1 cellular context compared by ENCODE assay signal in the genomic region with DNA sequence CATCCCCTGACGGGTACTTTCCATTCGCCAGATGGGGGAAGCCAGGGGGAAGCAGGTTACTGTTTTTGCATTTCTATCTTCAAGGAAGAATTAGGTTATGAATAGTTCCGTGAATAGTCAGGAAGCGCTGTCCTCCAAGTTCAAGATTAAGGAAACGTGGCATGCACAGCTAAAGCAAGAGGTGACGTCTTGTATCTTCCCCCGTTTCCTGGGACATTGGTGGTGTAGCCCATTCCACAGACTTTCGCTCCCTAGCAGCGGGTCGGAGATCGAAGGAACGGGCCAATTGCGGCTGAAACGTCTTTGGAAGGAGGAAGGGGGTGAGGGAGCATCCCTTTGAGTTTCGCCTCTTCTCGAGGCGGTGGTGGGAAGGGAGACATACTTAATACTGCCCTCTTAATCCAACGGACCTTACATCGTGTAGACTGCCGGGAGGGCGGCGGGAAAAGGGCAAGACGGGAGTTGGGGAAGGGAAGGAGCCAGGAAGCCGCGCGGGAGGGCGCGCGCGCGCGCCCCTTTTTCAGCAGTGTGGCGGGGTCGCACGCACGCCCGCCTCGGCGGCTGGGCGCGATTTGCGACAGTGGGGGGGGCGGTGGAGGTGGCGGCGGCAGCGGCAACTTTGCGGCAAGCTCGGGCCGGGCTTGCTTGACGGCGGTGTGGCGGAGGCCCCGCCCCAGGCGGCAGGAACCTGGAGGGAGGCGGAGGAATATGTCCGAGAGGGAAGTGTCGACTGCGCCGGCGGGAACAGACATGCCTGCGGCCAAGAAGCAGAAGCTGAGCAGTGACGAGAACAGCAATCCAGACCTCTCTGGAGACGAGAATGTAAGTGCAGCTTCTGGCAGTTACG.
TF ChIP-seq lines count a peak whose summit lies in the region.

A gene with protein sequence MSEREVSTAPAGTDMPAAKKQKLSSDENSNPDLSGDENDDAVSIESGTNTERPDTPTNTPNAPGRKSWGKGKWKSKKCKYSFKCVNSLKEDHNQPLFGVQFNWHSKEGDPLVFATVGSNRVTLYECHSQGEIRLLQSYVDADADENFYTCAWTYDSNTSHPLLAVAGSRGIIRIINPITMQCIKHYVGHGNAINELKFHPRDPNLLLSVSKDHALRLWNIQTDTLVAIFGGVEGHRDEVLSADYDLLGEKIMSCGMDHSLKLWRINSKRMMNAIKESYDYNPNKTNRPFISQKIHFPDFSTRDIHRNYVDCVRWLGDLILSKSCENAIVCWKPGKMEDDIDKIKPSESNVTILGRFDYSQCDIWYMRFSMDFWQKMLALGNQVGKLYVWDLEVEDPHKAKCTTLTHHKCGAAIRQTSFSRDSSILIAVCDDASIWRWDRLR (plus strand): TSS at position 232 of the 847 bp plus-strand sequence. CDS start 477 bp downstream, at position 709.

TF ChIP-seq in HepG2, 621 proteins besides CTCF, POLR2A, EP300 and RAD21 (continued from another document and continues in another):
- TF ChIP-seq, protein P1, sequence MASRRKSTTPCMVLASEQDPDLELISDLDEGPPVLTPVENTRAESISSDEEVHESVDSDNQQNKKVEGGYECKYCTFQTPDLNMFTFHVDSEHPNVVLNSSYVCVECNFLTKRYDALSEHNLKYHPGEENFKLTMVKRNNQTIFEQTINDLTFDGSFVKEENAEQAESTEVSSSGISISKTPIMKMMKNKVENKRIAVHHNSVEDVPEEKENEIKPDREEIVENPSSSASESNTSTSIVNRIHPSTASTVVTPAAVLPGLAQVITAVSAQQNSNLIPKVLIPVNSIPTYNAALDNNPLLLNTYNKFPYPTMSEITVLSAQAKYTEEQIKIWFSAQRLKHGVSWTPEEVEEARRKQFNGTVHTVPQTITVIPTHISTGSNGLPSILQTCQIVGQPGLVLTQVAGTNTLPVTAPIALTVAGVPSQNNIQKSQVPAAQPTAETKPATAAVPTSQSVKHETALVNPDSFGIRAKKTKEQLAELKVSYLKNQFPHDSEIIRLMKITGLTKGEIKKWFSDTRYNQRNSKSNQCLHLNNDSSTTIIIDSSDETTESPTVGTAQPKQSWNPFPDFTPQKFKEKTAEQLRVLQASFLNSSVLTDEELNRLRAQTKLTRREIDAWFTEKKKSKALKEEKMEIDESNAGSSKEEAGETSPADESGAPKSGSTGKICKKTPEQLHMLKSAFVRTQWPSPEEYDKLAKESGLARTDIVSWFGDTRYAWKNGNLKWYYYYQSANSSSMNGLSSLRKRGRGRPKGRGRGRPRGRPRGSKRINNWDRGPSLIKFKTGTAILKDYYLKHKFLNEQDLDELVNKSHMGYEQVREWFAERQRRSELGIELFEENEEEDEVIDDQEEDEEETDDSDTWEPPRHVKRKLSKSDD (CRISPR knock-in tag; IDR thresholded peaks at IDR 0.05; ENCODE audit: low read depth), result no peak
- peak; percentile 68; the same call in 1 of the 2 replicates for TF ChIP-seq ZNF350 (CRISPR knock-in tag; IDR thresholded peaks at IDR 0.05; ENCODE audit: borderline replicate concordance, low read depth)
- no peak for TF ChIP-seq ATAD3A (CRISPR knock-in tag; IDR thresholded peaks at IDR 0.05)
- TF ChIP-seq, protein P2, sequence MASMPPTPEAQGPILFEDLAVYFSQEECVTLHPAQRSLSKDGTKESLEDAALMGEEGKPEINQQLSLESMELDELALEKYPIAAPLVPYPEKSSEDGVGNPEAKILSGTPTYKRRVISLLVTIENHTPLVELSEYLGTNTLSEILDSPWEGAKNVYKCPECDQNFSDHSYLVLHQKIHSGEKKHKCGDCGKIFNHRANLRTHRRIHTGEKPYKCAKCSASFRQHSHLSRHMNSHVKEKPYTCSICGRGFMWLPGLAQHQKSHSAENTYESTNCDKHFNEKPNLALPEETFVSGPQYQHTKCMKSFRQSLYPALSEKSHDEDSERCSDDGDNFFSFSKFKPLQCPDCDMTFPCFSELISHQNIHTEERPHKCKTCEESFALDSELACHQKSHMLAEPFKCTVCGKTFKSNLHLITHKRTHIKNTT (CRISPR knock-in tag; IDR thresholded peaks at IDR 0.05), result no peak
- no peak for TF ChIP-seq DPF2 (CRISPR knock-in tag; IDR thresholded peaks at IDR 0.05; ENCODE audit: borderline replicate concordance, low read depth)
- TF ChIP-seq ZNF224 (CRISPR knock-in tag; IDR thresholded peaks at IDR 0.05), result no peak
- 0 out of 2 replicates have a peak, but pooled peaks have one; percentile 20 for TF ChIP-seq TP53 (CRISPR knock-in tag; conservative IDR thresholded peaks at IDR 0.05)
- TF ChIP-seq MEIS1 (CRISPR knock-in tag; IDR thresholded peaks at IDR 0.05; ENCODE audit: borderline replicate concordance), result no peak
- TF ChIP-seq KDM5A (IDR thresholded peaks at IDR 0.05; ENCODE audit: borderline replicate concordance, low read length), result peak; percentile 81; the same call in 1 of the 2 replicates
- TF ChIP-seq ASH2L (IDR thresholded peaks at IDR 0.05; ENCODE audit: insufficient read length, low read depth, low read length), result peak; percentile 99
- TF ChIP-seq, protein P3, sequence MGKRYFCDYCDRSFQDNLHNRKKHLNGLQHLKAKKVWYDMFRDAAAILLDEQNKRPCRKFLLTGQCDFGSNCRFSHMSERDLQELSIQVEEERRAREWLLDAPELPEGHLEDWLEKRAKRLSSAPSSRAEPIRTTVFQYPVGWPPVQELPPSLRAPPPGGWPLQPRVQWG (CRISPR knock-in tag; IDR thresholded peaks at IDR 0.05; ENCODE audit: borderline replicate concordance, low read depth), result no peak
- TF ChIP-seq, protein P4, sequence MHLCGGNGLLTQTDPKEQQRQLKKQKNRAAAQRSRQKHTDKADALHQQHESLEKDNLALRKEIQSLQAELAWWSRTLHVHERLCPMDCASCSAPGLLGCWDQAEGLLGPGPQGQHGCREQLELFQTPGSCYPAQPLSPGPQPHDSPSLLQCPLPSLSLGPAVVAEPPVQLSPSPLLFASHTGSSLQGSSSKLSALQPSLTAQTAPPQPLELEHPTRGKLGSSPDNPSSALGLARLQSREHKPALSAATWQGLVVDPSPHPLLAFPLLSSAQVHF (CRISPR knock-in tag; IDR thresholded peaks at IDR 0.05), result 0 out of 2 replicates have a peak, but pooled peaks have one; percentile 19
- TF ChIP-seq ZSCAN31 (CRISPR knock-in tag; IDR thresholded peaks at IDR 0.05; ENCODE audit: low read depth), result peak; percentile 54; the same call in 1 of the 2 replicates
- no peak for TF ChIP-seq ZNF3 (CRISPR knock-in tag; IDR thresholded peaks at IDR 0.05)
- no peak for TF ChIP-seq CBX2 (IDR thresholded peaks at IDR 0.05; ENCODE audit: low read depth, low read length)
- TF ChIP-seq CBX2 (CRISPR knock-in tag; IDR thresholded peaks at IDR 0.05; ENCODE audit: low read depth), result no peak
- TF ChIP-seq, protein P5, sequence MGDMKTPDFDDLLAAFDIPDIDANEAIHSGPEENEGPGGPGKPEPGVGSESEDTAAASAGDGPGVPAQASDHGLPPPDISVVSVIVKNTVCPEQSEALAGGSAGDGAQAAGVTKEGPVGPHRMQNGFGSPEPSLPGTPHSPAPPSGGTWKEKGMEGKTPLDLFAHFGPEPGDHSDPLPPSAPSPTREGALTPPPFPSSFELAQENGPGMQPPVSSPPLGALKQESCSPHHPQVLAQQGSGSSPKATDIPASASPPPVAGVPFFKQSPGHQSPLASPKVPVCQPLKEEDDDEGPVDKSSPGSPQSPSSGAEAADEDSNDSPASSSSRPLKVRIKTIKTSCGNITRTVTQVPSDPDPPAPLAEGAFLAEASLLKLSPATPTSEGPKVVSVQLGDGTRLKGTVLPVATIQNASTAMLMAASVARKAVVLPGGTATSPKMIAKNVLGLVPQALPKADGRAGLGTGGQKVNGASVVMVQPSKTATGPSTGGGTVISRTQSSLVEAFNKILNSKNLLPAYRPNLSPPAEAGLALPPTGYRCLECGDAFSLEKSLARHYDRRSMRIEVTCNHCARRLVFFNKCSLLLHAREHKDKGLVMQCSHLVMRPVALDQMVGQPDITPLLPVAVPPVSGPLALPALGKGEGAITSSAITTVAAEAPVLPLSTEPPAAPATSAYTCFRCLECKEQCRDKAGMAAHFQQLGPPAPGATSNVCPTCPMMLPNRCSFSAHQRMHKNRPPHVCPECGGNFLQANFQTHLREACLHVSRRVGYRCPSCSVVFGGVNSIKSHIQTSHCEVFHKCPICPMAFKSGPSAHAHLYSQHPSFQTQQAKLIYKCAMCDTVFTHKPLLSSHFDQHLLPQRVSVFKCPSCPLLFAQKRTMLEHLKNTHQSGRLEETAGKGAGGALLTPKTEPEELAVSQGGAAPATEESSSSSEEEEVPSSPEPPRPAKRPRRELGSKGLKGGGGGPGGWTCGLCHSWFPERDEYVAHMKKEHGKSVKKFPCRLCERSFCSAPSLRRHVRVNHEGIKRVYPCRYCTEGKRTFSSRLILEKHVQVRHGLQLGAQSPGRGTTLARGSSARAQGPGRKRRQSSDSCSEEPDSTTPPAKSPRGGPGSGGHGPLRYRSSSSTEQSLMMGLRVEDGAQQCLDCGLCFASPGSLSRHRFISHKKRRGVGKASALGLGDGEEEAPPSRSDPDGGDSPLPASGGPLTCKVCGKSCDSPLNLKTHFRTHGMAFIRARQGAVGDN (CRISPR knock-in tag; IDR thresholded peaks at IDR 0.05), result peak; percentile 85
- TF ChIP-seq FIP1L1 (IDR thresholded peaks at IDR 0.05; ENCODE audit: borderline replicate concordance, insufficient read depth, low read depth, low read length), result no peak
- TF ChIP-seq ZNF263 (CRISPR knock-in tag; IDR thresholded peaks at IDR 0.05), result no peak
- TF ChIP-seq ZNF747 (CRISPR knock-in tag; IDR thresholded peaks at IDR 0.05; ENCODE audit: borderline replicate concordance), result no peak
- 0 out of 2 replicates have a peak, but pooled peaks have one; percentile 5 for TF ChIP-seq FOSL2 (CRISPR knock-in tag; IDR thresholded peaks at IDR 0.05)
- peak; percentile 50; the same call in 1 of the 2 replicates for TF ChIP-seq ZNF530 (CRISPR knock-in tag; IDR thresholded peaks at IDR 0.05; ENCODE audit: low read depth)
- TF ChIP-seq, protein P6, sequence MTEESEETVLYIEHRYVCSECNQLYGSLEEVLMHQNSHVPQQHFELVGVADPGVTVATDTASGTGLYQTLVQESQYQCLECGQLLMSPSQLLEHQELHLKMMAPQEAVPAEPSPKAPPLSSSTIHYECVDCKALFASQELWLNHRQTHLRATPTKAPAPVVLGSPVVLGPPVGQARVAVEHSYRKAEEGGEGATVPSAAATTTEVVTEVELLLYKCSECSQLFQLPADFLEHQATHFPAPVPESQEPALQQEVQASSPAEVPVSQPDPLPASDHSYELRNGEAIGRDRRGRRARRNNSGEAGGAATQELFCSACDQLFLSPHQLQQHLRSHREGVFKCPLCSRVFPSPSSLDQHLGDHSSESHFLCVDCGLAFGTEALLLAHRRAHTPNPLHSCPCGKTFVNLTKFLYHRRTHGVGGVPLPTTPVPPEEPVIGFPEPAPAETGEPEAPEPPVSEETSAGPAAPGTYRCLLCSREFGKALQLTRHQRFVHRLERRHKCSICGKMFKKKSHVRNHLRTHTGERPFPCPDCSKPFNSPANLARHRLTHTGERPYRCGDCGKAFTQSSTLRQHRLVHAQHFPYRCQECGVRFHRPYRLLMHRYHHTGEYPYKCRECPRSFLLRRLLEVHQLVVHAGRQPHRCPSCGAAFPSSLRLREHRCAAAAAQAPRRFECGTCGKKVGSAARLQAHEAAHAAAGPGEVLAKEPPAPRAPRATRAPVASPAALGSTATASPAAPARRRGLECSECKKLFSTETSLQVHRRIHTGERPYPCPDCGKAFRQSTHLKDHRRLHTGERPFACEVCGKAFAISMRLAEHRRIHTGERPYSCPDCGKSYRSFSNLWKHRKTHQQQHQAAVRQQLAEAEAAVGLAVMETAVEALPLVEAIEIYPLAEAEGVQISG (CRISPR knock-in tag; IDR thresholded peaks at IDR 0.05), result 0 out of 2 replicates have a peak, but pooled peaks have one; percentile 43
- TF ChIP-seq ZNF138 (CRISPR knock-in tag; IDR thresholded peaks at IDR 0.05; ENCODE audit: low read depth), result no peak
- TF ChIP-seq ZNF496 (CRISPR knock-in tag; IDR thresholded peaks at IDR 0.05; ENCODE audit: insufficient replicate concordance), result no peak
- no peak for TF ChIP-seq MLLT10 (CRISPR knock-in tag; IDR thresholded peaks at IDR 0.05)
- TF ChIP-seq MIER2 (CRISPR knock-in tag; IDR thresholded peaks at IDR 0.05), result no peak
- TF ChIP-seq SKI (IDR thresholded peaks at IDR 0.05; ENCODE audit: partially characterized antibody), result peak; percentile 9
- TF ChIP-seq, protein P7, sequence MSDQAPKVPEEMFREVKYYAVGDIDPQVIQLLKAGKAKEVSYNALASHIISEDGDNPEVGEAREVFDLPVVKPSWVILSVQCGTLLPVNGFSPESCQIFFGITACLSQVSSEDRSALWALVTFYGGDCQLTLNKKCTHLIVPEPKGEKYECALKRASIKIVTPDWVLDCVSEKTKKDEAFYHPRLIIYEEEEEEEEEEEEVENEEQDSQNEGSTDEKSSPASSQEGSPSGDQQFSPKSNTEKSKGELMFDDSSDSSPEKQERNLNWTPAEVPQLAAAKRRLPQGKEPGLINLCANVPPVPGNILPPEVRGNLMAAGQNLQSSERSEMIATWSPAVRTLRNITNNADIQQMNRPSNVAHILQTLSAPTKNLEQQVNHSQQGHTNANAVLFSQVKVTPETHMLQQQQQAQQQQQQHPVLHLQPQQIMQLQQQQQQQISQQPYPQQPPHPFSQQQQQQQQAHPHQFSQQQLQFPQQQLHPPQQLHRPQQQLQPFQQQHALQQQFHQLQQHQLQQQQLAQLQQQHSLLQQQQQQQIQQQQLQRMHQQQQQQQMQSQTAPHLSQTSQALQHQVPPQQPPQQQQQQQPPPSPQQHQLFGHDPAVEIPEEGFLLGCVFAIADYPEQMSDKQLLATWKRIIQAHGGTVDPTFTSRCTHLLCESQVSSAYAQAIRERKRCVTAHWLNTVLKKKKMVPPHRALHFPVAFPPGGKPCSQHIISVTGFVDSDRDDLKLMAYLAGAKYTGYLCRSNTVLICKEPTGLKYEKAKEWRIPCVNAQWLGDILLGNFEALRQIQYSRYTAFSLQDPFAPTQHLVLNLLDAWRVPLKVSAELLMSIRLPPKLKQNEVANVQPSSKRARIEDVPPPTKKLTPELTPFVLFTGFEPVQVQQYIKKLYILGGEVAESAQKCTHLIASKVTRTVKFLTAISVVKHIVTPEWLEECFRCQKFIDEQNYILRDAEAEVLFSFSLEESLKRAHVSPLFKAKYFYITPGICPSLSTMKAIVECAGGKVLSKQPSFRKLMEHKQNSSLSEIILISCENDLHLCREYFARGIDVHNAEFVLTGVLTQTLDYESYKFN (CRISPR knock-in tag; conservative IDR thresholded peaks at IDR 0.05), result peak; percentile 28; the same call in 1 of the 2 replicates
- TF ChIP-seq GPN1 (CRISPR knock-in tag; IDR thresholded peaks at IDR 0.05; ENCODE audit: borderline replicate concordance), result no peak
- peak; percentile 39; the same call in 1 of the 2 replicates for TF ChIP-seq FOXC1 (CRISPR knock-in tag; IDR thresholded peaks at IDR 0.05; ENCODE audit: borderline replicate concordance)
- TF ChIP-seq ZBTB21 (CRISPR knock-in tag; IDR thresholded peaks at IDR 0.05), result 0 out of 2 replicates have a peak, but pooled peaks have one; percentile 48
- TF ChIP-seq CBX5 (CRISPR knock-in tag; IDR thresholded peaks at IDR 0.05; ENCODE audit: borderline replicate concordance), result no peak; the same call in 1 of the 2 replicates
- 0 out of 2 replicates have a peak, but pooled peaks have one; percentile 14 for TF ChIP-seq KDM1A (CRISPR knock-in tag; IDR thresholded peaks at IDR 0.05)
- TF ChIP-seq ZNF720 (CRISPR knock-in tag; IDR thresholded peaks at IDR 0.05), result no peak
- peak; percentile 77; the same call in 1 of the 2 replicates for TF ChIP-seq MTF2 (CRISPR knock-in tag; IDR thresholded peaks at IDR 0.05; ENCODE audit: borderline replicate concordance)
- TF ChIP-seq, protein P8, sequence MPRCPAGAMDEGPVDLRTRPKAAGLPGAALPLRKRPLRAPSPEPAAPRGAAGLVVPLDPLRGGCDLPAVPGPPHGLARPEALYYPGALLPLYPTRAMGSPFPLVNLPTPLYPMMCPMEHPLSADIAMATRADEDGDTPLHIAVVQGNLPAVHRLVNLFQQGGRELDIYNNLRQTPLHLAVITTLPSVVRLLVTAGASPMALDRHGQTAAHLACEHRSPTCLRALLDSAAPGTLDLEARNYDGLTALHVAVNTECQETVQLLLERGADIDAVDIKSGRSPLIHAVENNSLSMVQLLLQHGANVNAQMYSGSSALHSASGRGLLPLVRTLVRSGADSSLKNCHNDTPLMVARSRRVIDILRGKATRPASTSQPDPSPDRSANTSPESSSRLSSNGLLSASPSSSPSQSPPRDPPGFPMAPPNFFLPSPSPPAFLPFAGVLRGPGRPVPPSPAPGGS (CRISPR knock-in tag; IDR thresholded peaks at IDR 0.05), result peak; percentile 90
